In genomic region chr12:82708507-82708906, GRCh38 we compare ENCODE assay signal across 11 cellular contexts. TPM values are rescaled to one million over a fixed set of nuclear protein-coding genes. Genes with fewer than 3 reads are reported as not detected.
A peak's percentile ranks its signal among the peaks of the same experiment; 100 is the strongest.
DNase-seq lines count a peak whose midpoint lies in the region; ATAC-seq and TF ChIP-seq lines count a peak whose summit lies in the region.
"Had no signal": no experiment of that assay in that cellular context is flagged by ENCODE, and none has a peak within 500 bp of the region (broad histone marks: within the 10 kb centered on the region; RNA-seq: fewer than 3 reads in every experiment).

No MANE protein-coding gene starts in this region.

- ATAC-seq in gastroesophageal sphincter (peak; percentile 41), HG02852 (IDR thresholded peaks at IDR 0.05; ENCODE audit: unreplicated experiment) (no peak), GM21447 (IDR thresholded peaks at IDR 0.05; ENCODE audit: unreplicated experiment) (no peak)

- in situ Hi-C loops in transverse colon (cut with MboI; ENCODE audit: low pct_ligation_motif_present in 1 of 4, low pct_unique_long_range_greater_than_20kb in 1 of 4, low sequenced_read_pairs in 3 of 4), result no loop called here

- CTCF ChIA-PET in GM10248 (lab: Yijun Ruan, JAX), result interaction anchor here (3.8 kb wide), 1 partner anchor 23 kb away, joined by 14 read pairs; no protein-coding TSS in a partner anchor

- TF ChIP-seq EP300 in gastroesophageal sphincter (IDR thresholded peaks at IDR 0.05), result no peak
- TF ChIP-seq EP300 in transverse colon (IDR thresholded peaks at IDR 0.05; ENCODE audit: low read depth), result no peak

- TF ChIP-seq CTCF in gastroesophageal sphincter (IDR thresholded peaks at IDR 0.05) (no peak), transverse colon (IDR thresholded peaks at IDR 0.05) (no peak), GM10248 (IDR thresholded peaks at IDR 0.05; ENCODE audit: control extremely low read depth, extremely low read depth, low read depth, missing control alignments) (no peak)

- H3K4me1 ChIP-seq in gastroesophageal sphincter (peaks cover 0 to 13% (median 0%) of the 10 kb centered on the region in 3 donors), muscle layer of colon (ENCODE audit: insufficient read depth, low read length) (peaks cover 52% of the 10 kb centered on the region), transverse colon (peaks cover 0 to 30% (median 6%) of the 10 kb centered on the region in 4 donors)

- H3K4me3 ChIP-seq in gastroesophageal sphincter (no peak overlapping the region), muscle layer of colon (ENCODE audit: low read depth in 1 of 2, low read length in 2 of 2) (peak overlapping the region; percentile 9 to 15), transverse colon (no peak overlapping the region)

- H3K27ac ChIP-seq in gastroesophageal sphincter (peak overlapping the region in 2 of 4 donors; percentile 11 to 22), muscle layer of colon (ENCODE audit: low read depth, low read length) (peak overlapping the region; percentile 53), transverse colon (peak overlapping the region; percentile 54 to 82 (median 66))
- H3K27ac ChIP-seq: 22Rv1 had no signal

- WGBS in gastroesophageal sphincter (ENCODE audit: low coverage in 1 of 2), 2 donors, result 14% methylated on average over 6 of the region's 6 CpGs; no CpG with 5 or more reads in 1 of the 2 donors
- WGBS in transverse colon (ENCODE audit: low coverage in 1 of 2), 2 donors, result 40 to 62% methylated on average over 2 to 6 of the region's 6 CpGs

- no peak overlapping the region for H3K9ac ChIP-seq in muscle layer of colon (ENCODE audit: low read length)

- TF ChIP-seq POLR2A in gastroesophageal sphincter (IDR thresholded peaks at IDR 0.05), result no peak
- TF ChIP-seq POLR2A in transverse colon (IDR thresholded peaks at IDR 0.05), result no peak

- H3K36me3 ChIP-seq in gastroesophageal sphincter, result no peaks in the 10 kb centered on the region
- H3K36me3 ChIP-seq in muscle layer of colon (ENCODE audit: insufficient read depth, low read length), result no peaks in the 10 kb centered on the region
- peaks cover 0 to 3% (median 0%) of the 10 kb centered on the region in 4 donors for H3K36me3 ChIP-seq in transverse colon

- H3K9me3 ChIP-seq in gastroesophageal sphincter (no peaks in the 10 kb centered on the region), muscle layer of colon (ENCODE audit: low read length) (no peaks in the 10 kb centered on the region), transverse colon (no peaks in the 10 kb centered on the region)

- POLR2A ChIA-PET in GM10248 (lab: Yijun Ruan, JAX), result no interaction called here

- peak; percentile 11 for DNase-seq in NCI-H146 (lab: John Stamatoyannopoulos, UW)
- no peak for DNase-seq in NCI-H146 treated with DMSO at 0.1 percent for 48 hours (lab: John Stamatoyannopoulos, UW; ENCODE audit: unreplicated experiment)
- DNase-seq in transverse colon, result peak; percentile 31
- DNase-seq in GM10248 (ENCODE audit: extremely low spot score), result no peak
- DNase-seq: DMS 273 treated with DMSO at 0.1 percent for 48 hours, NCI-H1105 treated with DMSO at 0.1 percent for 48 hours had no signal

- H3K27me3 ChIP-seq in gastroesophageal sphincter, result no peaks in the 10 kb centered on the region
- no peaks in the 10 kb centered on the region for H3K27me3 ChIP-seq in muscle layer of colon (ENCODE audit: control insufficient read depth in 1 of 2, insufficient read depth in 2 of 2, low read length in 2 of 2)
- no peaks in the 10 kb centered on the region for H3K27me3 ChIP-seq in transverse colon

- intact Hi-C loops in transverse colon (cut with DNase I; ENCODE audit: low total_unique reads), result no loop called here

RNA-seq across cellular contexts. Expression of gene TMTC2, which starts 21.8 kb away (rescaled TPM):
- total RNA-seq in gastroesophageal sphincter, result 10 to 100 TPM in 3 of 4 donors, 1 to 10 TPM in 1; 7.4 to 21.8 (median 16.0) TPM
- 10 to 100 TPM; 11.3 to 19.8 (median 17.1) TPM for total RNA-seq in transverse colon

Comparison
In these comparisons a context has a peak if more than half of its experiments do, and no peak if none do; other contexts are left out.
1. DNase-seq: peak in NCI-H146 (single experiment) and transverse colon (single experiment); none in NCI-H146 treated with DMSO at 0.1 percent for 48 hours (single experiment) and GM10248 (single experiment).
2. H3K4me3 ChIP-seq: peak in muscle layer of colon (2 of 2); none in gastroesophageal sphincter (0 of 2) and transverse colon (0 of 4).